ENCODE assay signal across 21 cellular contexts in the genomic region with DNA sequence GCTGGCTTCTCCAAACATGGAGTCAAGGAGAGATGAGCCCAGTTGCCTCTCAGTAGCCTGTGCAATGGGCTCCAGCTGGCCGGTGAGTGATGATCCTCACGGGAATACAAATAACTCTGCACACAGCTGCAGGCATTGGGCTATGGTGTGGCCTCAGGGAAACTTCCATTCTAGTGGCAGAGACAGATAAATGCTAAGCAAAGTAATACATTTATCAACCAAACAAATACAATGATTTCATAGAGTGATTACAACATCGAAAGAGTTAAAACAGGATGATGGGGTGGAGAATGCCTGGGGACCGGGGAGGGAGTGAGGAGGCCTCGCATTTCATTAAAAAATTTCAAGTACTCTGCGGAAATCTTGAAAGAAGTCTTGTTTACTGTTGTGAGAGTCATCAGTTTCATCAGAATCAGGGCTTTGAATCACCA. TPM values are rescaled to one million over a fixed set of nuclear protein-coding genes. Genes with fewer than 3 reads are reported as not detected.
A peak's percentile ranks its signal among the peaks of the same experiment; 100 is the strongest.
DNase-seq lines count a peak whose midpoint lies in the region; ATAC-seq and TF ChIP-seq lines count a peak whose summit lies in the region.
"Had no signal": no experiment of that assay in that cellular context is flagged by ENCODE, and none has a peak within 500 bp of the region (broad histone marks: within the 10 kb centered on the region; RNA-seq: fewer than 3 reads in every experiment).

No MANE protein-coding gene starts in this region.

- peaks cover 5% of the 10 kb centered on the region for H3K9me3 ChIP-seq in mesenchymal stem cell (ENCODE audit: control insufficient read depth, low read length)
- H3K9me3 ChIP-seq: BE2C, esophagus squamous epithelium, right lobe of liver had no signal

- H4K8ac ChIP-seq in mesenchymal stem cell (ENCODE audit: low read length), result no peak overlapping the region

- no peak overlapping the region for H2BK15ac ChIP-seq in mesenchymal stem cell (ENCODE audit: low read depth, poor library complexity, severe bottlenecking)

- no peaks in the 10 kb centered on the region for H3K79me1 ChIP-seq in mesenchymal stem cell (replicated peaks; ENCODE audit: low read length, poor library complexity, severe bottlenecking)

- H4K91ac ChIP-seq in mesenchymal stem cell (ENCODE audit: low read length), result no peak overlapping the region

- H2BK5ac ChIP-seq in mesenchymal stem cell (ENCODE audit: low read depth, low read length, poor library complexity, severe bottlenecking), result no peak overlapping the region

- ATAC-seq in HG02798 (IDR thresholded peaks at IDR 0.05; ENCODE audit: poor library complexity, unreplicated experiment), result no peak

- no peak overlapping the region for H3K23ac ChIP-seq in mesenchymal stem cell (ENCODE audit: low read length in 2 of 2)

- H3K14ac ChIP-seq in mesenchymal stem cell (ENCODE audit: low read length in 2 of 2), result no peak overlapping the region

- H3K4me3 ChIP-seq in AG10803 (ENCODE audit: low read length), result no peak overlapping the region
- no peak overlapping the region for H3K4me3 ChIP-seq in choroid plexus epithelial cell (ENCODE audit: low read depth, low read length)
- no peak overlapping the region for H3K4me3 ChIP-seq in mesenchymal stem cell (ENCODE audit: insufficient read depth in 1 of 2, low read depth in 1 of 2, low read length in 2 of 2)
- no peak overlapping the region for H3K4me3 ChIP-seq in lower leg skin (ENCODE audit: low read depth, poor library complexity, severe bottlenecking)
- H3K4me3 ChIP-seq: esophagus squamous epithelium, right lobe of liver had no signal

- H3K27me3 ChIP-seq in mesenchymal stem cell (ENCODE audit: control insufficient read depth in 1 of 2, insufficient read depth in 1 of 2, low read length in 2 of 2), result no peaks in the 10 kb centered on the region
- H3K27me3 ChIP-seq: BE2C, esophagus squamous epithelium, right lobe of liver had no signal

- no peak for TF ChIP-seq CTCF in AG10803 (conservative IDR thresholded peaks at IDR 0.05; ENCODE audit: low read length)
- no peak for TF ChIP-seq CTCF in choroid plexus epithelial cell (conservative IDR thresholded peaks at IDR 0.05; ENCODE audit: low read depth, low read length)
- no peak for TF ChIP-seq CTCF in lower leg skin (IDR thresholded peaks at IDR 0.05)

- peak overlapping the region; percentile 81 for H3K9ac ChIP-seq in mesenchymal stem cell (ENCODE audit: low read length)

- H3K4me2 ChIP-seq in mesenchymal stem cell (ENCODE audit: low read length, poor library complexity, severe bottlenecking), result no peak overlapping the region

- intact Hi-C loops in lower leg skin (cut with DNase I; ENCODE audit: low total_unique reads), result no loop called here

- H3K27ac ChIP-seq in mesenchymal stem cell (ENCODE audit: low read length, poor library complexity, severe bottlenecking), result no peak overlapping the region
- H3K27ac ChIP-seq: right lobe of liver had no signal

- H2BK120ac ChIP-seq in mesenchymal stem cell (ENCODE audit: low read depth, low read length), result no peak overlapping the region

- no peak overlapping the region for H2AK5ac ChIP-seq in mesenchymal stem cell (ENCODE audit: low read length, severe bottlenecking)

- no peak for TF ChIP-seq POLR2A in lower leg skin (IDR thresholded peaks at IDR 0.05)

- WGBS in mesenchymal stem cell, result 24% methylated on average over 6 of the region's 6 CpGs
- WGBS in lower leg skin, 2 donors, result 56 to 63% methylated on average over 6 of the region's 6 CpGs

- DNase-seq in AG10803 (ENCODE audit: low read depth) (peak; percentile 61), M059J (ENCODE audit: low read depth) (peak; percentile 41), choroid plexus epithelial cell (ENCODE audit: low read depth) (peak; percentile 57), mesenchymal stem cell (peak; percentile 84), cortex of kidney (lab: John Stamatoyannopoulos, UW) (no peak), lower leg skin (ENCODE audit: low spot score in 2 of 2) (no peak)
- no peak for DNase-seq in stimulated activated CD4-positive, alpha-beta T cell treated with anti-CD3 and anti-CD28 coated beads, Interleukin-1b, Interleukin-23, amount 100 ng/mL, for 48 hours
- DNase-seq: activated CD4-positive, alpha-beta T cell treated with anti-CD3 and anti-CD28 coated beads, Interleukin-2, amount 50 U/mL, for 4 hours; aorta; BE2C; DMS53; esophagus squamous epithelium; H7; NCI-H2107; NCI-H774; right lobe of liver; RPMI8226; stimulated activated CD4-positive, alpha-beta T cell treated with anti-CD3 and anti-CD28 coated beads, Interleukin-4, amount 100 ng/mL, for 24 hours had no signal

- H3K4me1 ChIP-seq in mesenchymal stem cell (ENCODE audit: control insufficient read depth, insufficient read depth, low read depth, low read length), result peaks cover 2% of the 10 kb centered on the region
- H3K4me1 ChIP-seq: BE2C, right lobe of liver had no signal

- no peak overlapping the region for H2AFZ ChIP-seq in mesenchymal stem cell (ENCODE audit: low read depth, low read length)

- no peak overlapping the region for H2BK12ac ChIP-seq in mesenchymal stem cell (ENCODE audit: low read length in 2 of 2)

- no peak overlapping the region for H3K18ac ChIP-seq in mesenchymal stem cell (ENCODE audit: low read depth in 1 of 2, low read length in 2 of 2)

- no peaks in the 10 kb centered on the region for H3K36me3 ChIP-seq in mesenchymal stem cell (ENCODE audit: control insufficient read depth in 1 of 2, insufficient read depth in 2 of 2, low read depth in 1 of 2, low read length in 2 of 2)
- H3K36me3 ChIP-seq: BE2C, esophagus squamous epithelium, right lobe of liver had no signal

- no peak overlapping the region for H3K4ac ChIP-seq in mesenchymal stem cell (ENCODE audit: low read depth in 1 of 2, low read length in 2 of 2)

RNA-seq across cellular contexts. Expression of gene AKR1B1, which starts 15.0 kb away (rescaled TPM):
- 376 and 388 TPM in 2 replicates for total RNA-seq in M059J (2014; rRNA removed; shearing (Covaris generic))
- polyA plus RNA-seq in mesenchymal stem cell (2013, experiment 1 of 2), result 236 TPM
- 247 TPM for polyA plus RNA-seq in mesenchymal stem cell (2013, experiment 2 of 2)
- 10 to 100 TPM in 3 of 4 donors, 1 to 10 TPM in 1; 8.6 to 22.4 (median 13.1) TPM for total RNA-seq in lower leg skin

RNA-seq across cellular contexts. Expression of gene AKR1B10, which starts 53.5 kb away (rescaled TPM):
- 11.6 and 12.6 TPM in 2 replicates for total RNA-seq in M059J (2014; rRNA removed; shearing (Covaris generic))
- 0.19 TPM for polyA plus RNA-seq in mesenchymal stem cell (2013, experiment 1 of 2)
- 0.19 TPM for polyA plus RNA-seq in mesenchymal stem cell (2013, experiment 2 of 2)
- total RNA-seq in lower leg skin, result 10 to 100 TPM in 2 of 4 donors, 1 to 10 TPM in 2; 4.3 to 12.1 (median 9.4) TPM
- total RNA-seq: H7, lung microvascular endothelial cell, neural crest cell had no signal

Comparison
In these comparisons a context has a peak if more than half of its experiments do, and no peak if none do; other contexts are left out.
1. DNase-seq: peak in AG10803 (single experiment), M059J (single experiment), choroid plexus epithelial cell (single experiment) and mesenchymal stem cell (single experiment); none in cortex of kidney (single experiment), lower leg skin (0 of 2) and stimulated activated CD4-positive, alpha-beta T cell treated with anti-CD3 and anti-CD28 coated beads, Interleukin-1b, Interleukin-23, amount 100 ng/mL, for 48 hours (single experiment).
2. RNA of gene AKR1B1, which starts 15.0 kb away (total RNA-seq): 376 to 388 TPM in M059J; 8.6 to 22.4 TPM in lower leg skin; every median in the first group is over 10 times any median in the second.